Comparison of ENCODE assay signal across 16 cellular contexts in genomic region chr13:33145667-33146066, GRCh38.
"Had no signal": no experiment of that assay in that cellular context is flagged by ENCODE, and none has a peak within 500 bp of the region (broad histone marks: within the 10 kb centered on the region; RNA-seq: fewer than 3 reads in every experiment).

No MANE protein-coding gene starts in this region.

- H3K4me1 ChIP-seq: prostate gland had no signal

- H3K27me3 Mint-ChIP-seq: type B pancreatic cell had no signal

- H3K36me3 Mint-ChIP-seq: activated naive CD8-positive, alpha-beta T cell; memory B cell; T-cell had no signal

- H3K4me1 Mint-ChIP-seq: endodermal cell, immature natural killer cell, memory B cell, T-cell had no signal

- H3K36me3 ChIP-seq: prostate gland had no signal

- H3K4me3 Mint-ChIP-seq: activated naive CD8-positive, alpha-beta T cell; endodermal cell; immature natural killer cell; memory B cell; nephron; T-cell; type B pancreatic cell had no signal

- H3K9me3 Mint-ChIP-seq: nephron, T-cell had no signal

- H3K27ac Mint-ChIP-seq: activated naive CD8-positive, alpha-beta T cell; endodermal cell; immature natural killer cell; memory B cell; T-cell; type B pancreatic cell had no signal

- H3K4me3 ChIP-seq: prostate gland, SK-N-MC had no signal

- H3K27ac ChIP-seq: prostate gland, SK-N-MC, VCaP had no signal

- DNase-seq: activated CD4-positive, alpha-beta T cell treated with anti-CD3 and anti-CD28 coated beads, Interleukin-2, amount 50 U/mL, for 1 hour; activated effector memory CD4-positive, alpha-beta T cell treated with Interleukin-2 at 50 U/mL for 16 hours; anterior cingulate cortex; endodermal cell; immature natural killer cell; left cardiac atrium; occipital lobe; substantia nigra; T-cell had no signal

- H3K9me3 ChIP-seq: prostate gland had no signal

- ATAC-seq: T-cell had no signal
